1 cellular context compared by ENCODE assay signal in genomic region chr19:37931941-37932655, GRCh38.
A peak's percentile ranks its signal among the peaks of the same experiment; 100 is the strongest.
TF ChIP-seq lines count a peak whose summit lies in the region.

No MANE protein-coding gene starts in this region.

TF ChIP-seq in HepG2, 621 proteins besides CTCF, POLR2A, EP300 and RAD21 (continued from another document and continues in another):
- TF ChIP-seq ZBTB38 (CRISPR knock-in tag; IDR thresholded peaks at IDR 0.05) = 0 out of 2 replicates have a peak, but pooled peaks have one; percentile 22
- peak; percentile 71 for TF ChIP-seq THAP11 (CRISPR knock-in tag; IDR thresholded peaks at IDR 0.05)
- no peak for TF ChIP-seq ADNP (CRISPR knock-in tag; IDR thresholded peaks at IDR 0.05)
- no peak for TF ChIP-seq XBP1 (CRISPR knock-in tag; IDR thresholded peaks at IDR 0.05)
- no peak for TF ChIP-seq HOXA5 (CRISPR knock-in tag; IDR thresholded peaks at IDR 0.05)
- TF ChIP-seq NONO (IDR thresholded peaks at IDR 0.05) = no peak
- TF ChIP-seq NONO (CRISPR knock-in tag; conservative IDR thresholded peaks at IDR 0.05) = no peak
- no peak for TF ChIP-seq TERF1 (CRISPR knock-in tag; IDR thresholded peaks at IDR 0.05)
- no peak for TF ChIP-seq GMEB2 (CRISPR knock-in tag; IDR thresholded peaks at IDR 0.05; ENCODE audit: low read depth)
- no peak for TF ChIP-seq ZNF543 (CRISPR knock-in tag; IDR thresholded peaks at IDR 0.05)
- no peak for TF ChIP-seq DBP (CRISPR knock-in tag; IDR thresholded peaks at IDR 0.05; ENCODE audit: not compliant biosample characterization)
- TF ChIP-seq SIN3B (IDR thresholded peaks at IDR 0.05; ENCODE audit: low read length) = no peak
- 0 out of 2 replicates have a peak, but pooled peaks have one; percentile 33 for TF ChIP-seq KLF11 (CRISPR knock-in tag; IDR thresholded peaks at IDR 0.05)
- TF ChIP-seq DMTF1 (CRISPR knock-in tag; IDR thresholded peaks at IDR 0.05) = no peak
- TF ChIP-seq ZSCAN12 (CRISPR knock-in tag; IDR thresholded peaks at IDR 0.05) = no peak
- TF ChIP-seq HOXA3 (CRISPR knock-in tag; IDR thresholded peaks at IDR 0.05) = no peak; the same call in 1 of the 2 replicates
- no peak for TF ChIP-seq ZNF430 (CRISPR knock-in tag; IDR thresholded peaks at IDR 0.05)
- no peak for TF ChIP-seq RFXAP (CRISPR knock-in tag; IDR thresholded peaks at IDR 0.05; ENCODE audit: borderline replicate concordance)
- TF ChIP-seq ZNF546 (CRISPR knock-in tag; conservative IDR thresholded peaks at IDR 0.05) = peak; percentile 74; the same call in 1 of the 2 replicates
- no peak for TF ChIP-seq ZNF317 (CRISPR knock-in tag; IDR thresholded peaks at IDR 0.05)
- peak; percentile 68 for TF ChIP-seq POLR2G (IDR thresholded peaks at IDR 0.05; ENCODE audit: low read depth, low read length)
- no peak for TF ChIP-seq ZNF580 (CRISPR knock-in tag; IDR thresholded peaks at IDR 0.05; ENCODE audit: borderline replicate concordance, low read depth)
- no peak for TF ChIP-seq PHB2 (IDR thresholded peaks at IDR 0.05; ENCODE audit: partially characterized antibody)
- no peak for TF ChIP-seq SMARCC2 (IDR thresholded peaks at IDR 0.05)
- TF ChIP-seq NCOR1 (IDR thresholded peaks at IDR 0.05; ENCODE audit: borderline replicate concordance, low read length) = no peak; the same call in 1 of the 2 replicates
- TF ChIP-seq NR1H2 (CRISPR knock-in tag; IDR thresholded peaks at IDR 0.05; ENCODE audit: borderline replicate concordance, low read depth) = no peak
- no peak for TF ChIP-seq ATAD3A (CRISPR knock-in tag; IDR thresholded peaks at IDR 0.05)
- no peak for TF ChIP-seq CENPT (CRISPR knock-in tag; IDR thresholded peaks at IDR 0.05; ENCODE audit: low read depth)
- TF ChIP-seq MTF2 (CRISPR knock-in tag; IDR thresholded peaks at IDR 0.05; ENCODE audit: borderline replicate concordance) = no peak
- TF ChIP-seq DMAP1 (CRISPR knock-in tag; IDR thresholded peaks at IDR 0.05) = peak; percentile 57; the same call in 1 of the 2 replicates
- TF ChIP-seq PPARG (CRISPR knock-in tag; conservative IDR thresholded peaks at IDR 0.05) = no peak
- peak; percentile 25; the same call in 1 of the 2 replicates for TF ChIP-seq HMGXB3 (CRISPR knock-in tag; IDR thresholded peaks at IDR 0.05; ENCODE audit: borderline replicate concordance)
- TF ChIP-seq NR2C2 (CRISPR knock-in tag; IDR thresholded peaks at IDR 0.05; ENCODE audit: borderline replicate concordance) = no peak
- TF ChIP-seq TCF7L2 (IDR thresholded peaks at IDR 0.05; ENCODE audit: low read depth, low read length) = no peak
- TF ChIP-seq ZNF431 (CRISPR knock-in tag; IDR thresholded peaks at IDR 0.05; ENCODE audit: borderline replicate concordance, low read depth) = no peak
- TF ChIP-seq UBTF (CRISPR knock-in tag; IDR thresholded peaks at IDR 0.05) = peak; percentile 60
- peak; percentile 43 for TF ChIP-seq RBM22 (optimal IDR thresholded peaks at IDR 0.05; ENCODE audit: low read length)
- TF ChIP-seq AGO2 (optimal IDR thresholded peaks at IDR 0.05; ENCODE audit: low read depth, low read length) = peak; percentile 30
- 0 out of 2 replicates have a peak, but pooled peaks have one; percentile 41 for TF ChIP-seq ZNF124 (CRISPR knock-in tag; IDR thresholded peaks at IDR 0.05)
- TF ChIP-seq HHEX (CRISPR knock-in tag; IDR thresholded peaks at IDR 0.05) = no peak
- no peak for TF ChIP-seq CSRNP1 (CRISPR knock-in tag; IDR thresholded peaks at IDR 0.05)
- peak; percentile 41; the same call in 1 of the 2 replicates for TF ChIP-seq ZNF709 (CRISPR knock-in tag; IDR thresholded peaks at IDR 0.05)
- no peak for TF ChIP-seq ZBTB34 (CRISPR knock-in tag; IDR thresholded peaks at IDR 0.05)
- no peak for TF ChIP-seq ZNF432 (CRISPR knock-in tag; IDR thresholded peaks at IDR 0.05; ENCODE audit: borderline replicate concordance)
- TF ChIP-seq MAX (IDR thresholded peaks at IDR 0.05) = peak; percentile 68; the same call in 1 of the 2 replicates
- TF ChIP-seq HNRNPK (IDR thresholded peaks at IDR 0.05; ENCODE audit: low read depth, low read length, poor library complexity, severe bottlenecking) = no peak
- TF ChIP-seq XRCC5 (optimal IDR thresholded peaks at IDR 0.05; ENCODE audit: low read length) = no peak
- TF ChIP-seq SMAD9 (CRISPR knock-in tag; IDR thresholded peaks at IDR 0.05) = no peak
- no peak for TF ChIP-seq ZNF879 (CRISPR knock-in tag; IDR thresholded peaks at IDR 0.05)
- no peak for TF ChIP-seq KDM6A (CRISPR knock-in tag; IDR thresholded peaks at IDR 0.05; ENCODE audit: low read depth)
- no peak for TF ChIP-seq TBL1XR1 (IDR thresholded peaks at IDR 0.05; ENCODE audit: borderline replicate concordance, low read length, partially characterized antibody)
- no peak for TF ChIP-seq ARID2 (CRISPR knock-in tag; IDR thresholded peaks at IDR 0.05; ENCODE audit: borderline replicate concordance)
- no peak for TF ChIP-seq ZNF180 (CRISPR knock-in tag; IDR thresholded peaks at IDR 0.05; ENCODE audit: borderline replicate concordance, low read depth)
- no peak for TF ChIP-seq JDP2 (CRISPR knock-in tag; IDR thresholded peaks at IDR 0.05; ENCODE audit: borderline replicate concordance)
